ENCODE assay signal across 1 cellular context in genomic region chr15:23565395-23566069, GRCh38.
TF ChIP-seq lines count a peak whose summit lies in the region.

TSS of gene MKRN3 (plus strand) at chr15:23565674. CDS start at chr15:23565783, 109 bp downstream.

TF ChIP-seq in SK-N-SH, 30 proteins besides CTCF, POLR2A, EP300 and RAD21 (continued from another document):
- TF ChIP-seq REST (IDR thresholded peaks at IDR 0.05; ENCODE audit: low read depth, low read length) (peak; percentile 54; the same call in 1 of the 2 replicates), POLR2AphosphoS5 (IDR thresholded peaks at IDR 0.05; ENCODE audit: low read depth, low read length) (0 out of 2 replicates have a peak, but pooled peaks have one; percentile 12), SIN3A (IDR thresholded peaks at IDR 0.05; ENCODE audit: borderline replicate concordance, low read depth, low read length) (peak; percentile 77; the same call in 1 of the 2 replicates), TCF12 (IDR thresholded peaks at IDR 0.05) (peak; percentile 23; the same call in 1 of the 2 replicates), GABPA (IDR thresholded peaks at IDR 0.05; ENCODE audit: low read depth) (peak; percentile 96), JUND (IDR thresholded peaks at IDR 0.05) (no peak), RFX5 (IDR thresholded peaks at IDR 0.05; ENCODE audit: low read length) (no peak), MXI1 (IDR thresholded peaks at IDR 0.05; ENCODE audit: low read depth, low read length) (peak; percentile 86)
